In genomic region chrX:39809326-39809725, GRCh38 we compare ENCODE assay signal across 18 cellular contexts.
A peak's percentile ranks its signal among the peaks of the same experiment; 100 is the strongest.
DNase-seq lines count a peak whose midpoint lies in the region; ATAC-seq, FAIRE-seq and TF ChIP-seq lines count a peak whose summit lies in the region.
"Had no signal": no experiment of that assay in that cellular context is flagged by ENCODE, and none has a peak within 500 bp of the region (broad histone marks: within the 10 kb centered on the region; RNA-seq: fewer than 3 reads in every experiment).

No MANE protein-coding gene starts in this region.

- no peaks in the 10 kb centered on the region for H3K36me3 Mint-ChIP-seq in activated CD4-positive, alpha-beta memory T cell treated with anti-CD3 and anti-CD28 coated beads, Interleukin-2, amount 10 ng/mL, durations not matched to agents 7 days and 5 days (ENCODE audit: low read depth)

- ATAC-seq in GM19351 (IDR thresholded peaks at IDR 0.05; ENCODE audit: unreplicated experiment) (no peak), GM21381 (IDR thresholded peaks at IDR 0.05; ENCODE audit: unreplicated experiment) (no peak)
- ATAC-seq: left ventricle myocardium superior had no signal

- H4K5ac ChIP-seq in mesendoderm (ENCODE audit: low read length), result no peak overlapping the region

- no peak overlapping the region for H3K27ac Mint-ChIP-seq in activated CD4-positive, alpha-beta memory T cell treated with anti-CD3 and anti-CD28 coated beads, Interleukin-2, amount 10 ng/mL, durations not matched to agents 7 days and 5 days

- H3K4me3 ChIP-seq in ACC112 (ENCODE audit: low read depth, low read length) (no peak overlapping the region), bronchial epithelial cell (ENCODE audit: low read depth, low read length) (no peak overlapping the region), mesendoderm (ENCODE audit: low read length) (no peak overlapping the region)
- H3K4me3 ChIP-seq: colonic mucosa, transverse colon had no signal

- H3K36me3 ChIP-seq in ACC112 (ENCODE audit: insufficient read depth, low read length), result no peaks in the 10 kb centered on the region
- H3K36me3 ChIP-seq in bronchial epithelial cell (ENCODE audit: control insufficient read depth, insufficient read depth, low read length), result no peaks in the 10 kb centered on the region
- no peaks in the 10 kb centered on the region for H3K36me3 ChIP-seq in mesendoderm (ENCODE audit: control insufficient read depth, insufficient read depth, low read length)
- H3K36me3 ChIP-seq: colonic mucosa, transverse colon had no signal

- no peaks in the 10 kb centered on the region for H3K79me1 ChIP-seq in mesendoderm (ENCODE audit: low read length)

- H3K23ac ChIP-seq in mesendoderm (ENCODE audit: low read length), result no peak overlapping the region

- no peak overlapping the region for H2BK120ac ChIP-seq in mesendoderm (ENCODE audit: low read depth, low read length)

- H3K27ac ChIP-seq in ACC112 (ENCODE audit: low read depth, low read length) (peak overlapping the region; percentile 90), mesendoderm (ENCODE audit: low read depth, low read length) (no peak overlapping the region)
- H3K27ac ChIP-seq: colonic mucosa had no signal

- no peak overlapping the region for H2AFZ ChIP-seq in ACC112 (ENCODE audit: low read length, unreplicated experiment)

- H3K4me2 ChIP-seq in mesendoderm (ENCODE audit: low read length), result no peak overlapping the region

- peaks cover 1% of the 10 kb centered on the region for H3K4me1 Mint-ChIP-seq in activated CD4-positive, alpha-beta memory T cell treated with anti-CD3 and anti-CD28 coated beads, Interleukin-2, amount 10 ng/mL, durations not matched to agents 7 days and 5 days

- no peak overlapping the region for H2BK15ac ChIP-seq in mesendoderm (replicated peaks; ENCODE audit: low read depth)

- peak overlapping the region; percentile 64 for H3K4ac ChIP-seq in mesendoderm (ENCODE audit: low read depth, low read length)

- H3K4me3 Mint-ChIP-seq in activated CD4-positive, alpha-beta memory T cell treated with anti-CD3 and anti-CD28 coated beads, Interleukin-2, amount 10 ng/mL, durations not matched to agents 7 days and 5 days, result no peak overlapping the region

- POLR2A ChIA-PET in activated CD4-positive, alpha-beta memory T cell treated with anti-CD3 and anti-CD28 coated beads, Interleukin-2, amount 10 ng/mL, durations not matched to agents 7 days and 5 days (lab: Charles Lee), result interaction anchor here (0.9 kb wide), 1 partner anchor 46 kb away, joined by 3 read pairs; no protein-coding TSS in a partner anchor

- H2AK5ac ChIP-seq in mesendoderm (ENCODE audit: low read length), result no peak overlapping the region

- H3K27me3 Mint-ChIP-seq in activated CD4-positive, alpha-beta memory T cell treated with anti-CD3 and anti-CD28 coated beads, Interleukin-2, amount 10 ng/mL, durations not matched to agents 7 days and 5 days, result peaks cover 3% of the 10 kb centered on the region

- H3K18ac ChIP-seq in mesendoderm (ENCODE audit: low read length), result peak overlapping the region; percentile 53

- peaks cover 40% of the 10 kb centered on the region for H3K4me1 ChIP-seq in ACC112 (ENCODE audit: control insufficient read depth, insufficient read depth, low read length, unreplicated experiment)
- H3K4me1 ChIP-seq in mesendoderm (ENCODE audit: control insufficient read depth, low read depth, low read length), result no peaks in the 10 kb centered on the region
- H3K4me1 ChIP-seq: colonic mucosa had no signal

- H3K79me2 ChIP-seq in ACC112 (ENCODE audit: control insufficient read depth, insufficient read depth, low read length, unreplicated experiment) (no peaks in the 10 kb centered on the region), mesendoderm (ENCODE audit: control insufficient read depth, insufficient read depth, low read length) (no peaks in the 10 kb centered on the region)

- peak overlapping the region; percentile 15 for H3K56ac ChIP-seq in mesendoderm (ENCODE audit: low read length)

- no peaks in the 10 kb centered on the region for H3K27me3 ChIP-seq in ACC112 (ENCODE audit: insufficient read depth, low read length)
- H3K27me3 ChIP-seq in bronchial epithelial cell (ENCODE audit: control insufficient read depth, insufficient read depth, low read length), result no peaks in the 10 kb centered on the region
- no peaks in the 10 kb centered on the region for H3K27me3 ChIP-seq in mesendoderm (ENCODE audit: insufficient read depth, low read length, poor library complexity)
- H3K27me3 ChIP-seq: colonic mucosa, transverse colon had no signal

- peak; percentile 91 for DNase-seq in M059J (ENCODE audit: low read depth)
- peak; percentile 87 for DNase-seq in bronchial epithelial cell (ENCODE audit: low read depth)
- DNase-seq in mesendoderm, result no peak
- no peak for DNase-seq in epidermal melanocyte (ENCODE audit: insufficient read length, low spot score)
- no peak for DNase-seq in activated CD4-positive, alpha-beta memory T cell treated with anti-CD3 and anti-CD28 coated beads, Interleukin-2, amount 10 ng/mL, durations not matched to agents 7 days and 5 days
- DNase-seq: ACHN; activated naive CD4-positive, alpha-beta T cell treated with Interleukin-2 at 50 U/mL for 16 hours; colonic mucosa; H7; left ventricle myocardium superior; NCI-H1092 treated with DMSO at 0.1 percent for 48 hours; NCI-H446; nucleus accumbens; transverse colon had no signal

- no peak overlapping the region for H4K8ac ChIP-seq in mesendoderm (ENCODE audit: low read depth, low read length)

- no CpG with 5 or more reads among the region's 4 CpGs for WGBS in mesendoderm (ENCODE audit: extremely low coverage, insufficient coverage, low lambda C conversion rate)

- no peak for TF ChIP-seq CTCF in bronchial epithelial cell (IDR thresholded peaks at IDR 0.05; ENCODE audit: insufficient read depth, low read length, severe bottlenecking)

- no peak overlapping the region for H3K9ac ChIP-seq in mesendoderm (ENCODE audit: low read length)

- CTCF ChIA-PET in activated CD4-positive, alpha-beta memory T cell treated with anti-CD3 and anti-CD28 coated beads, Interleukin-2, amount 10 ng/mL, durations not matched to agents 7 days and 5 days (lab: Charles Lee), result no interaction called here

- no peak overlapping the region for H2BK5ac ChIP-seq in mesendoderm (ENCODE audit: low read length)

- no peak for FAIRE-seq in bronchial epithelial cell (lab: Jason Lieb, UNC)
- FAIRE-seq: GM12892 had no signal

- no peaks in the 10 kb centered on the region for H3K9me3 Mint-ChIP-seq in activated CD4-positive, alpha-beta memory T cell treated with anti-CD3 and anti-CD28 coated beads, Interleukin-2, amount 10 ng/mL, durations not matched to agents 7 days and 5 days

Comparison
In these comparisons a context has a peak if more than half of its experiments do, and no peak if none do; other contexts are left out.
1. DNase-seq: peak in M059J (single experiment) and bronchial epithelial cell (single experiment); none in mesendoderm (single experiment), epidermal melanocyte (single experiment) and activated CD4-positive, alpha-beta memory T cell treated with anti-CD3 and anti-CD28 coated beads, Interleukin-2, amount 10 ng/mL, durations not matched to agents 7 days and 5 days (single experiment).